9 cellular contexts compared by ENCODE assay signal in genomic region chr5:80109549-80110478, GRCh38.
DNase-seq lines count a peak whose midpoint lies in the region; ATAC-seq and TF ChIP-seq lines count a peak whose summit lies in the region.
"Had no signal": no experiment of that assay in that cellular context is flagged by ENCODE, and none has a peak within 500 bp of the region (broad histone marks: within the 10 kb centered on the region; RNA-seq: fewer than 3 reads in every experiment).

No MANE protein-coding gene starts in this region.

- intact Hi-C loops in CD4-positive, alpha-beta memory T cell (cut with micrococcal nuclease): no loop called here
- intact Hi-C loops in lower lobe of right lung (cut with DNase I): no loop called here

- CTCF ChIA-PET in CD4-positive, alpha-beta memory T cell (lab: Charles Lee; ENCODE audit: partially characterized antibody): interaction anchor here (0.7 to 1.7 kb wide), 7 partner anchors 9 to 197 kb away, joined by 3 to 7 read pairs (median 5); no protein-coding TSS in a partner anchor
- CTCF ChIA-PET in SK-N-SH (lab: Yijun Ruan, JAX): interaction anchor here (0.7 to 1.3 kb wide), 6 partner anchors 18 to 167 kb away, joined by 3 to 8 read pairs (median 3); no protein-coding TSS in a partner anchor

- H3K4me1 ChIP-seq in CD4-positive, alpha-beta memory T cell (ENCODE audit: insufficient read depth, low read length): no peaks in the 10 kb centered on the region
- peaks cover 0 to 19% of the 10 kb centered on the region in 2 experiments; a peak in 1 of 4 replicates for H3K4me1 ChIP-seq in SK-N-SH (ENCODE audit: control insufficient read depth in 1 of 2, insufficient read depth in 2 of 2, low read depth in 1 of 2, low read length in 1 of 2)
- H3K4me1 ChIP-seq in lower lobe of right lung: no peaks in the 10 kb centered on the region

- ATAC-seq in HG02610 (IDR thresholded peaks at IDR 0.05; ENCODE audit: unreplicated experiment) (peak; percentile 57), lower lobe of right lung (peak; percentile 18 to 39), HG03439 (IDR thresholded peaks at IDR 0.05; ENCODE audit: unreplicated experiment) (no peak), GM18519 (IDR thresholded peaks at IDR 0.05; ENCODE audit: low FRiP score, unreplicated experiment) (no peak)
- ATAC-seq in activated CD4-positive, CD25-positive, alpha-beta regulatory T cell treated with anti-CD3 and anti-CD28 coated beads, Interleukin-2, amount 50 U/mL, for 24 hours: no peak

- no peaks in the 10 kb centered on the region for H3K27me3 Mint-ChIP-seq in CD4-positive, alpha-beta memory T cell
- H3K27me3 Mint-ChIP-seq: CD8-positive, alpha-beta memory T cell had no signal

- no peaks in the 10 kb centered on the region for H3K36me3 ChIP-seq in CD4-positive, alpha-beta memory T cell (ENCODE audit: insufficient read depth, low read length)
- H3K36me3 ChIP-seq in SK-N-SH (replicated peaks in 1 of 2; ENCODE audit: control insufficient read depth in 1 of 2, insufficient read depth in 2 of 2, low read length in 1 of 2) (no peaks in the 10 kb centered on the region), lower lobe of right lung (no peaks in the 10 kb centered on the region)

- peak in 1 of 2 experiments; percentile 84; a peak in 2 of 4 replicates for TF ChIP-seq EP300 in SK-N-SH (IDR thresholded peaks at IDR 0.05; ENCODE audit: borderline replicate concordance in 1 of 2, low read depth in 1 of 2, low read length in 1 of 2)

- H3K4me3 Mint-ChIP-seq in CD4-positive, alpha-beta memory T cell: no peak overlapping the region
- H3K4me3 Mint-ChIP-seq: CD8-positive, alpha-beta memory T cell had no signal

- no peaks in the 10 kb centered on the region for H3K27me3 ChIP-seq in CD4-positive, alpha-beta memory T cell (ENCODE audit: insufficient read depth, low read length)
- H3K27me3 ChIP-seq in SK-N-SH (ENCODE audit: insufficient read depth) (no peaks in the 10 kb centered on the region), lower lobe of right lung (ENCODE audit: low read depth) (no peaks in the 10 kb centered on the region)

- POLR2A ChIA-PET in CD4-positive, alpha-beta memory T cell (lab: Charles Lee; ENCODE audit: partially characterized antibody): interaction anchor here (1.0 to 1.8 kb wide), 5 partner anchors 10 to 146 kb away, joined by 3 to 8 read pairs (median 3); partner anchors contain the start of gene SERINC5
- POLR2A ChIA-PET in SK-N-SH (lab: Yijun Ruan, JAX): interaction anchor here (0.6 to 1.6 kb wide), 5 partner anchors 60 to 298 kb away, joined by 3 to 8 read pairs (median 6); partner anchors contain the start of genes SERINC5 and ZFYVE16

- no peak overlapping the region for H3K4me3 ChIP-seq in CD4-positive, alpha-beta memory T cell (ENCODE audit: low read length in 2 of 2)
- H3K4me3 ChIP-seq in SK-N-SH (ENCODE audit: low read depth in 2 of 2, low read length in 1 of 2): no peak overlapping the region
- no peak overlapping the region for H3K4me3 ChIP-seq in lower lobe of right lung

- H3K27ac Mint-ChIP-seq in CD4-positive, alpha-beta memory T cell: peak overlapping the region in 6 of 7 donors; percentile 57 to 92 (median 79)

- DNase-seq in CD4-positive, alpha-beta memory T cell: no peak
- DNase-seq in SK-N-SH (peak; percentile 71), lower lobe of right lung (no peak)
- DNase-seq in activated CD4-positive, alpha-beta T cell treated with anti-CD3 and anti-CD28 coated beads for 1 hour: no peak
- DNase-seq: CD8-positive, alpha-beta memory T cell had no signal

- no peak overlapping the region for H3K4me2 ChIP-seq in SK-N-SH

- no peaks in the 10 kb centered on the region for H3F3A ChIP-seq in SK-N-SH (replicated peaks; ENCODE audit: insufficient read depth)

- no peak overlapping the region for H2AFZ ChIP-seq in SK-N-SH (ENCODE audit: low read depth)

- peaks cover 29 to 32% of the 10 kb centered on the region in 2 donors for H3K36me3 Mint-ChIP-seq in CD4-positive, alpha-beta memory T cell

- WGBS in SK-N-SH (ENCODE audit: low lambda C conversion rate): 57% methylated on average over 8 of the region's 9 CpGs

- H3K9me2 ChIP-seq in SK-N-SH: no peaks in the 10 kb centered on the region

- H3K27ac ChIP-seq in CD4-positive, alpha-beta memory T cell (ENCODE audit: low read depth, low read length): no peak overlapping the region
- peak overlapping the region in 1 of 2 experiments; percentile 80; a peak in 2 of 4 replicates for H3K27ac ChIP-seq in SK-N-SH (ENCODE audit: low read depth in 2 of 2, low read length in 1 of 2)
- H3K27ac ChIP-seq in lower lobe of right lung: no peak overlapping the region

- peak; percentile 17; the same call in 1 of the 2 replicates for TF ChIP-seq RAD21 in SK-N-SH (IDR thresholded peaks at IDR 0.05; ENCODE audit: low read length)

- H4K20me1 ChIP-seq in SK-N-SH (ENCODE audit: insufficient read depth): no peaks in the 10 kb centered on the region

- no peak for TF ChIP-seq CTCF in SK-N-SH (IDR thresholded peaks at IDR 0.05)
- no peak for TF ChIP-seq CTCF in lower lobe of right lung (IDR thresholded peaks at IDR 0.05)

- no peaks in the 10 kb centered on the region for H3K79me2 ChIP-seq in SK-N-SH (ENCODE audit: insufficient read depth)

- peaks cover 25 to 44% (median 28%) of the 10 kb centered on the region in 4 donors for H3K4me1 Mint-ChIP-seq in CD4-positive, alpha-beta memory T cell

- no peaks in the 10 kb centered on the region for H3K9me3 ChIP-seq in CD4-positive, alpha-beta memory T cell (ENCODE audit: control insufficient read depth in 1 of 2, low read length in 2 of 2)
- no peaks in the 10 kb centered on the region for H3K9me3 ChIP-seq in SK-N-SH
- H3K9me3 ChIP-seq in lower lobe of right lung: no peaks in the 10 kb centered on the region

- H3K9me3 Mint-ChIP-seq in CD4-positive, alpha-beta memory T cell: peaks cover 0 to 19% (median 0%) of the 10 kb centered on the region in 8 donors

- no peak overlapping the region for H3K9ac ChIP-seq in SK-N-SH

TF ChIP-seq in SK-N-SH, 30 proteins besides CTCF, POLR2A, EP300 and RAD21:
- peak; percentile 84 for TF ChIP-seq CHD2 (IDR thresholded peaks at IDR 0.05; ENCODE audit: low read length, partially characterized antibody)
- TF ChIP-seq FOXM1 (IDR thresholded peaks at IDR 0.05; ENCODE audit: low read depth): no peak
- TF ChIP-seq GATA2 (CRISPR knock-in tag; IDR thresholded peaks at IDR 0.05): peak; percentile 24; the same call in 1 of the 2 replicates
- TF ChIP-seq RCOR1 (IDR thresholded peaks at IDR 0.05; ENCODE audit: low read length): peak; percentile 71; the same call in 1 of the 2 replicates
- TF ChIP-seq TCF12 (IDR thresholded peaks at IDR 0.05): peak; percentile 48; the same call in 1 of the 2 replicates

Comparison
In these comparisons a context has a peak if more than half of its experiments do, and no peak if none do; other contexts are left out.
1. ATAC-seq: peak in HG02610 (single experiment) and lower lobe of right lung (2 of 2); none in activated CD4-positive, CD25-positive, alpha-beta regulatory T cell treated with anti-CD3 and anti-CD28 coated beads, Interleukin-2, amount 50 U/mL, for 24 hours (0 of 2), HG03439 (single experiment) and GM18519 (single experiment).